Comparison of ENCODE assay signal across 10 cellular contexts in genomic region chr7:149321978-149322541, GRCh38.
DNase-seq lines count a peak whose midpoint lies in the region; ATAC-seq and TF ChIP-seq lines count a peak whose summit lies in the region.
"Had no signal": no experiment of that assay in that cellular context is flagged by ENCODE, and none has a peak within 500 bp of the region (broad histone marks: within the 10 kb centered on the region; RNA-seq: fewer than 3 reads in every experiment).

No MANE protein-coding gene starts in this region.

- peaks cover 9% of the 10 kb centered on the region for H3K9me3 Mint-ChIP-seq in HFFc6

- H3K27me3 ChIP-seq in A673 (replicated peaks; ENCODE audit: insufficient read depth, low read depth, low read length, poor library complexity) (peaks cover 3% of the 10 kb centered on the region), adipocyte (replicated peaks; ENCODE audit: control insufficient read depth, insufficient read depth, low read length) (peaks cover 12% of the 10 kb centered on the region), right lobe of liver (no peaks in the 10 kb centered on the region)

- H3K27ac Mint-ChIP-seq in HFFc6: peak overlapping the region; percentile 49; the same call in 1 of the 2 replicates

- peak overlapping the region; percentile 1 for H3K9ac ChIP-seq in adipocyte (ENCODE audit: low read length)

- TF ChIP-seq POLR2A in right lobe of liver (IDR thresholded peaks at IDR 0.05): no peak

- CTCF ChIA-PET in A673 (lab: Charles Lee): no interaction called here

- TF ChIP-seq CTCF in A673 (conservative IDR thresholded peaks at IDR 0.05; ENCODE audit: low read depth, low read length) (no peak), HFFc6 (IDR thresholded peaks at IDR 0.05) (no peak), right lobe of liver (IDR thresholded peaks at IDR 0.05) (no peak)

- H3K27me3 Mint-ChIP-seq in HFFc6 (ENCODE audit: insufficient read depth): peaks cover 12% of the 10 kb centered on the region

- H3K36me3 ChIP-seq in A673 (ENCODE audit: insufficient read depth, low read length, poor library complexity, severe bottlenecking) (no peaks in the 10 kb centered on the region), adipocyte (ENCODE audit: control insufficient read depth, insufficient read depth, low read length, severe bottlenecking) (no peaks in the 10 kb centered on the region), right lobe of liver (no peaks in the 10 kb centered on the region)
- H3K36me3 ChIP-seq: neutrophil had no signal

- intact Hi-C loops in A673 (cut with micrococcal nuclease; ENCODE audit: unreplicated experiment) (no loop called here), right lobe of liver (cut with DNase I) (no loop called here)

- H3K4me3 Mint-ChIP-seq in HFFc6: peak overlapping the region; percentile 84

- ATAC-seq in right lobe of liver (peak; percentile 69 to 80 (median 78)), HG03457 (IDR thresholded peaks at IDR 0.05; ENCODE audit: unreplicated experiment) (no peak), GM19463 (IDR thresholded peaks at IDR 0.05; ENCODE audit: unreplicated experiment) (no peak)

- H3K36me3 Mint-ChIP-seq in HFFc6 (ENCODE audit: low read depth): no peaks in the 10 kb centered on the region; the same call in 1 of the 2 replicates

- H3K4me1 ChIP-seq in A673 (ENCODE audit: insufficient read depth, low read length, poor library complexity, severe bottlenecking): no peaks in the 10 kb centered on the region
- H3K4me1 ChIP-seq in adipocyte (ENCODE audit: control insufficient read depth, insufficient read depth, low read length): no peaks in the 10 kb centered on the region
- peaks cover 0 to 10% (median 0%) of the 10 kb centered on the region in 4 donors for H3K4me1 ChIP-seq in right lobe of liver

- no peaks in the 10 kb centered on the region for H3K9me3 ChIP-seq in A673 (ENCODE audit: low read depth, low read length, poor library complexity, severe bottlenecking)
- no peaks in the 10 kb centered on the region for H3K9me3 ChIP-seq in adipocyte (ENCODE audit: control insufficient read depth, low read length)
- H3K9me3 ChIP-seq in right lobe of liver: no peaks in the 10 kb centered on the region
- H3K9me3 ChIP-seq: neutrophil had no signal

- H3K4me3 ChIP-seq in A673 (ENCODE audit: low read depth, low read length, poor library complexity, severe bottlenecking) (peak overlapping the region; percentile 9), adipocyte (ENCODE audit: low read length) (peak overlapping the region; percentile 72), right lobe of liver (peak overlapping the region; percentile 17 to 53 (median 36))

- 14% methylated on average over 5 of the region's 5 CpGs for WGBS in right lobe of liver (ENCODE audit: insufficient coverage, low coverage, low lambda C conversion rate, missing lambda C conversion rate)

- no TSS peak for BruUV-seq in A673 (replicated peaks; lab: Mats Ljungman, UMichigan)

- H3K27ac ChIP-seq in A673 (ENCODE audit: low read depth, low read length, poor library complexity, severe bottlenecking) (no peak overlapping the region), right lobe of liver (peak overlapping the region in 2 of 3 donors; percentile 49 to 60)
- H3K27ac ChIP-seq: neutrophil had no signal

- peaks cover 27% of the 10 kb centered on the region for H3K4me1 Mint-ChIP-seq in HFFc6 (ENCODE audit: low read depth)

- DNase-seq in A673 (ENCODE audit: low spot score) (no peak), HFFc6 (no peak), adipocyte (ENCODE audit: low read depth) (peak; percentile 19), right lobe of liver (no peak), AG20443 (ENCODE audit: low spot score) (no peak), NCI-H748 treated with DMSO at 0.1 percent for 48 hours (lab: John Stamatoyannopoulos, UW) (no peak)
- DNase-seq: T1000 had no signal

- POLR2A ChIA-PET in A673 (lab: Charles Lee; ENCODE audit: low non-redundant PET): no interaction called here

Comparison
In these comparisons a context has a peak if more than half of its experiments do, and no peak if none do; other contexts are left out.
1. H3K4me3 ChIP-seq: peak in every context shown above with its lines; median percentile 72 in adipocyte; 36 in right lobe of liver; 9 in A673.
2. ATAC-seq: peak in right lobe of liver (4 of 4); none in HG03457 (single experiment) and GM19463 (single experiment).